ENCODE assay signal across 13 cellular contexts in genomic region chr21:43355925-43356289, GRCh38.
DNase-seq lines count a peak whose midpoint lies in the region; ATAC-seq and TF ChIP-seq lines count a peak whose summit lies in the region.
"Had no signal": no experiment of that assay in that cellular context is flagged by ENCODE, and none has a peak within 500 bp of the region (broad histone marks: within the 10 kb centered on the region; RNA-seq: fewer than 3 reads in every experiment).

No MANE protein-coding gene starts in this region.

- TF ChIP-seq CTCF in WERI-Rb-1 (IDR thresholded peaks at IDR 0.05; ENCODE audit: low read depth, low read length) (peak; percentile 48), body of pancreas (IDR thresholded peaks at IDR 0.05) (no peak)

- H3K36me3 ChIP-seq in WERI-Rb-1 (no peaks in the 10 kb centered on the region), body of pancreas (replicated peaks in 1 of 2; ENCODE audit: insufficient read depth in 1 of 2, low read depth in 2 of 2) (no peaks in the 10 kb centered on the region)
- H3K36me3 ChIP-seq: ascending aorta had no signal

- H3K27ac ChIP-seq in WERI-Rb-1, result no peak overlapping the region
- H3K27ac ChIP-seq in body of pancreas, result no peak overlapping the region
- H3K27ac ChIP-seq: ascending aorta had no signal

- peak; percentile 53 for ATAC-seq in stimulated activated naive CD8-positive, alpha-beta T cell treated with anti-CD3 and anti-CD28 coated beads, Interleukin-15, amount 100 ng/mL, for 72 hours
- no peak for ATAC-seq in stimulated activated naive CD8-positive, alpha-beta T cell treated with anti-CD3 and anti-CD28 coated beads, Interleukin-15, Interleukin-2, amounts not matched to agents 100 U/mL and 50 U/mL, for 24 hours
- ATAC-seq in GM21786 (IDR thresholded peaks at IDR 0.05; ENCODE audit: unreplicated experiment) (peak; percentile 31), HG03565 (IDR thresholded peaks at IDR 0.05; ENCODE audit: unreplicated experiment) (no peak), body of pancreas (no peak), HG03097 (IDR thresholded peaks at IDR 0.05; ENCODE audit: low FRiP score, unreplicated experiment) (no peak)
- ATAC-seq: mucosa of descending colon had no signal

- intact Hi-C loops in body of pancreas (cut with DNase I), result no loop called here

- no peaks in the 10 kb centered on the region for H3K9me3 Mint-ChIP-seq in stimulated activated naive CD8-positive, alpha-beta T cell treated with anti-CD3 and anti-CD28 coated beads, Interleukin-15, amount 100 ng/mL, for 72 hours
- H3K9me3 Mint-ChIP-seq: activated T-cell treated with anti-CD3 and anti-CD28 coated beads, Interleukin-2, amount 50 U/mL, for 24 hours; CD8-positive, alpha-beta memory T cell had no signal

- H3K9me3 ChIP-seq in WERI-Rb-1 (ENCODE audit: severe bottlenecking) (no peaks in the 10 kb centered on the region), body of pancreas (no peaks in the 10 kb centered on the region)
- H3K9me3 ChIP-seq: ascending aorta, mucosa of descending colon had no signal

- no peak for TF ChIP-seq POLR2A in body of pancreas (IDR thresholded peaks at IDR 0.05)

- no peaks in the 10 kb centered on the region for H3K4me1 ChIP-seq in body of pancreas
- H3K4me1 ChIP-seq: ascending aorta had no signal

- WGBS in body of pancreas, 2 donors, result 25 to 77% methylated on average over 2 to 7 of the region's 7 CpGs

- H3K4me1 Mint-ChIP-seq in stimulated activated naive CD8-positive, alpha-beta T cell treated with anti-CD3 and anti-CD28 coated beads, Interleukin-15, amount 100 ng/mL, for 72 hours, result peaks cover 51% of the 10 kb centered on the region

- H3K4me3 ChIP-seq in WERI-Rb-1 (ENCODE audit: low read depth, low read length) (no peak overlapping the region), body of pancreas (no peak overlapping the region)
- H3K4me3 ChIP-seq: ascending aorta, mucosa of descending colon had no signal

- H3K4me3 Mint-ChIP-seq in stimulated activated naive CD8-positive, alpha-beta T cell treated with anti-CD3 and anti-CD28 coated beads, Interleukin-15, amount 100 ng/mL, for 72 hours, result no peak overlapping the region
- H3K4me3 Mint-ChIP-seq: activated T-cell treated with anti-CD3 and anti-CD28 coated beads, Interleukin-2, amount 50 U/mL, for 24 hours; CD8-positive, alpha-beta memory T cell had no signal

- no peaks in the 10 kb centered on the region for H3K27me3 ChIP-seq in WERI-Rb-1 (ENCODE audit: insufficient read depth, low read depth, severe bottlenecking)
- no peaks in the 10 kb centered on the region for H3K27me3 ChIP-seq in body of pancreas
- H3K27me3 ChIP-seq: ascending aorta had no signal

- DNase-seq in stimulated activated naive CD8-positive, alpha-beta T cell treated with anti-CD3 and anti-CD28 coated beads, Interleukin-15, amount 100 ng/mL, for 72 hours, result peak in 1 of 2 donors; percentile 35
- no peak for DNase-seq in stimulated activated naive CD8-positive, alpha-beta T cell treated with anti-CD3 and anti-CD28 coated beads, Interleukin-15, Interleukin-2, amounts not matched to agents 100 U/mL and 50 U/mL, for 24 hours
- DNase-seq in WERI-Rb-1, result peak; percentile 44
- no peak for DNase-seq in body of pancreas
- DNase-seq in GDM1 (lab: John Stamatoyannopoulos, UW), result no peak
- DNase-seq: activated T-cell treated with anti-CD3 and anti-CD28 coated beads, Interleukin-2, amount 50 U/mL, for 24 hours; CD8-positive, alpha-beta memory T cell; foreskin melanocyte; mucosa of descending colon had no signal

- no peak overlapping the region for H3K27ac Mint-ChIP-seq in stimulated activated naive CD8-positive, alpha-beta T cell treated with anti-CD3 and anti-CD28 coated beads, Interleukin-15, amount 100 ng/mL, for 72 hours
- H3K27ac Mint-ChIP-seq: activated T-cell treated with anti-CD3 and anti-CD28 coated beads, Interleukin-2, amount 50 U/mL, for 24 hours had no signal

- no peaks in the 10 kb centered on the region for H3K27me3 Mint-ChIP-seq in stimulated activated naive CD8-positive, alpha-beta T cell treated with anti-CD3 and anti-CD28 coated beads, Interleukin-15, amount 100 ng/mL, for 72 hours
- H3K27me3 Mint-ChIP-seq: activated T-cell treated with anti-CD3 and anti-CD28 coated beads, Interleukin-2, amount 50 U/mL, for 24 hours had no signal

Comparison
In these comparisons a context has a peak if more than half of its experiments do, and no peak if none do; other contexts are left out.
1. ATAC-seq: peak in stimulated activated naive CD8-positive, alpha-beta T cell treated with anti-CD3 and anti-CD28 coated beads, Interleukin-15, amount 100 ng/mL, for 72 hours (single experiment) and GM21786 (single experiment); none in stimulated activated naive CD8-positive, alpha-beta T cell treated with anti-CD3 and anti-CD28 coated beads, Interleukin-15, Interleukin-2, amounts not matched to agents 100 U/mL and 50 U/mL, for 24 hours (single experiment), HG03565 (single experiment), body of pancreas (single experiment) and HG03097 (single experiment).